In the genomic region with DNA sequence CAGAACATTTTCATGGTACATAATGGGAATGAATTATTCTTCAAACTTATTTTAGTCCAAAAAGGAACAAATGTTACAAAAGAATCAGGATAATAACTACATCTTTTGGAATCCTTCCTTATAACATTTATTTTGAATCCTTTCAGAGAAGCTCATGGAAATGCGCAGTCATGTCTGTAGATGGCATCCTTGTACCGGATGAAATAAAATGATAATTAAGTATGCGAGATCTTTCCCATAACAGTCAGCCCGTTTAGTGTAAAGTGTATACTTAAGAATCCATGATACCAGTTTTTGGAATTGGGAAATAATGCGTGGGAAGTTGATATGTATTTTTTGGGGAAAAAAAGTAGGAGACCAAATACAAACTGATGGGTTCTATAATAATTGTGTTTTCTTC, we compare ENCODE assay signal across 13 cellular contexts.
DNase-seq lines count a peak whose midpoint lies in the region; ATAC-seq and TF ChIP-seq lines count a peak whose summit lies in the region.
"Had no signal": no experiment of that assay in that cellular context is flagged by ENCODE, and none has a peak within 500 bp of the region (broad histone marks: within the 10 kb centered on the region; RNA-seq: fewer than 3 reads in every experiment).

No MANE protein-coding gene starts in this region.

- no peaks in the 10 kb centered on the region for H3K4me1 ChIP-seq in RWPE2 (ENCODE audit: insufficient read depth, poor library complexity, severe bottlenecking)

- no peak for ATAC-seq in RWPE2 (ENCODE audit: low read depth)
- ATAC-seq in GM19035 (IDR thresholded peaks at IDR 0.05; ENCODE audit: unreplicated experiment): no peak
- ATAC-seq in HG03442 (IDR thresholded peaks at IDR 0.05; ENCODE audit: unreplicated experiment): no peak
- ATAC-seq in GM18505 (IDR thresholded peaks at IDR 0.05; ENCODE audit: unreplicated experiment): no peak
- ATAC-seq: activated CD8-positive, alpha-beta memory T cell treated with anti-CD3 and anti-CD28 coated beads, Interleukin-2, amount 10 ng/mL, durations not matched to agents 7 days and 5 days had no signal

- no peak for TF ChIP-seq POLR2A in GM18505 (IDR thresholded peaks at IDR 0.05; ENCODE audit: borderline replicate concordance, extremely low read depth, insufficient read depth, insufficient read length)

- H3K36me3 ChIP-seq in RWPE2 (ENCODE audit: low read depth): no peaks in the 10 kb centered on the region
- H3K36me3 ChIP-seq: BLaER1 treated with 17β-estradiol and CSF1 and Interleukin-3, amounts not matched to agents 10 nM and 100 nM had no signal

- H3K27ac ChIP-seq in 22Rv1 (no peak overlapping the region), RWPE2 (ENCODE audit: poor library complexity, severe bottlenecking) (no peak overlapping the region)
- H3K27ac ChIP-seq: BLaER1 treated with 17β-estradiol and CSF1 and Interleukin-3, amounts not matched to agents 10 nM and 100 nM had no signal

- POLR2A ChIA-PET in HEK293T (lab: Yijun Ruan, JAX): no interaction called here

- no peaks in the 10 kb centered on the region for H3K27me3 ChIP-seq in RWPE2 (ENCODE audit: insufficient read depth, poor library complexity, severe bottlenecking)
- H3K27me3 ChIP-seq: BLaER1 treated with 17β-estradiol and CSF1 and Interleukin-3, amounts not matched to agents 10 nM and 100 nM had no signal

- no peaks in the 10 kb centered on the region for H3K9me3 ChIP-seq in RWPE2 (ENCODE audit: severe bottlenecking)
- H3K9me3 ChIP-seq: BLaER1 treated with 17β-estradiol and CSF1 and Interleukin-3, amounts not matched to agents 10 nM and 100 nM had no signal

- H3K4me3 ChIP-seq in RWPE2 (ENCODE audit: severe bottlenecking): no peak overlapping the region
- no peak overlapping the region for H3K4me3 ChIP-seq in fibroblast of the aortic adventitia (ENCODE audit: low read depth, low read length)
- H3K4me3 ChIP-seq: BLaER1 treated with 17β-estradiol and CSF1 and Interleukin-3, amounts not matched to agents 10 nM and 100 nM had no signal

- DNase-seq in HEK293T (ENCODE audit: extremely low spot score) (peak; percentile 22), RWPE2 (ENCODE audit: low spot score) (no peak), fibroblast of the aortic adventitia (ENCODE audit: low read depth) (peak; percentile 28), iPS-NIHi7 (ENCODE audit: extremely low spot score) (no peak)
- DNase-seq: activated CD8-positive, alpha-beta memory T cell treated with anti-CD3 and anti-CD28 coated beads, Interleukin-2, amount 10 ng/mL, durations not matched to agents 7 days and 5 days; cerebellar nuclear complex; occipital lobe; RPMI8226 had no signal

- TF ChIP-seq CTCF in 22Rv1 (IDR thresholded peaks at IDR 0.05) (peak; percentile 57), RWPE2 (IDR thresholded peaks at IDR 0.05; ENCODE audit: poor library complexity, severe bottlenecking) (peak; percentile 36), fibroblast of the aortic adventitia (IDR thresholded peaks at IDR 0.05; ENCODE audit: insufficient read depth, low read length) (peak; percentile 23)

- CTCF ChIA-PET in HEK293T (lab: Yijun Ruan, JAX): interaction anchor here (0.6 to 1.4 kb wide), 5 partner anchors 16 to 358 kb away, joined by 3 to 5 read pairs (median 4); no protein-coding TSS in a partner anchor

TF ChIP-seq in HEK293T, 16 proteins besides CTCF, POLR2A, EP300 and RAD21:
- TF ChIP-seq L3MBTL2 (conservative IDR thresholded peaks at IDR 0.05) (no peak), CTBP1 (IDR thresholded peaks at IDR 0.05; ENCODE audit: borderline replicate concordance) (no peak), ELF4 (IDR thresholded peaks at IDR 0.05) (no peak), ZNF384 (IDR thresholded peaks at IDR 0.05) (no peak), TARDBP (IDR thresholded peaks at IDR 0.05) (no peak), FOXA1 (IDR thresholded peaks at IDR 0.05) (no peak), ARNT (IDR thresholded peaks at IDR 0.05) (no peak), FOXM1 (IDR thresholded peaks at IDR 0.05; ENCODE audit: borderline replicate concordance) (no peak), HDGF (IDR thresholded peaks at IDR 0.05; ENCODE audit: borderline replicate concordance) (no peak), NFRKB (IDR thresholded peaks at IDR 0.05) (no peak), SP1 (IDR thresholded peaks at IDR 0.05) (no peak), LEF1 (IDR thresholded peaks at IDR 0.05; ENCODE audit: borderline replicate concordance) (no peak), FOXK2 (IDR thresholded peaks at IDR 0.05) (no peak), BHLHE40 (IDR thresholded peaks at IDR 0.05; ENCODE audit: borderline replicate concordance) (no peak), SUZ12 (IDR thresholded peaks at IDR 0.05) (no peak)
- TF ChIP-seq, protein P1, sequence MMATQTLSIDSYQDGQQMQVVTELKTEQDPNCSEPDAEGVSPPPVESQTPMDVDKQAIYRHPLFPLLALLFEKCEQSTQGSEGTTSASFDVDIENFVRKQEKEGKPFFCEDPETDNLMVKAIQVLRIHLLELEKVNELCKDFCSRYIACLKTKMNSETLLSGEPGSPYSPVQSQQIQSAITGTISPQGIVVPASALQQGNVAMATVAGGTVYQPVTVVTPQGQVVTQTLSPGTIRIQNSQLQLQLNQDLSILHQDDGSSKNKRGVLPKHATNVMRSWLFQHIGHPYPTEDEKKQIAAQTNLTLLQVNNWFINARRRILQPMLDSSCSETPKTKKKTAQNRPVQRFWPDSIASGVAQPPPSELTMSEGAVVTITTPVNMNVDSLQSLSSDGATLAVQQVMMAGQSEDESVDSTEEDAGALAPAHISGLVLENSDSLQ (IDR thresholded peaks at IDR 0.05): no peak
TF ChIP-seq in HEK293T: peak in this region for 0.

Comparison
In these comparisons a context has a peak if more than half of its experiments do, and no peak if none do; other contexts are left out.
1. DNase-seq: peak in HEK293T (single experiment) and fibroblast of the aortic adventitia (single experiment); none in RWPE2 (single experiment) and iPS-NIHi7 (single experiment).
2. Peak in every context shown above with its lines, with median percentiles within 50 percentile points of each other: CTCF ChIP-seq.